ENCODE assay signal across 8 cellular contexts in the genomic region with DNA sequence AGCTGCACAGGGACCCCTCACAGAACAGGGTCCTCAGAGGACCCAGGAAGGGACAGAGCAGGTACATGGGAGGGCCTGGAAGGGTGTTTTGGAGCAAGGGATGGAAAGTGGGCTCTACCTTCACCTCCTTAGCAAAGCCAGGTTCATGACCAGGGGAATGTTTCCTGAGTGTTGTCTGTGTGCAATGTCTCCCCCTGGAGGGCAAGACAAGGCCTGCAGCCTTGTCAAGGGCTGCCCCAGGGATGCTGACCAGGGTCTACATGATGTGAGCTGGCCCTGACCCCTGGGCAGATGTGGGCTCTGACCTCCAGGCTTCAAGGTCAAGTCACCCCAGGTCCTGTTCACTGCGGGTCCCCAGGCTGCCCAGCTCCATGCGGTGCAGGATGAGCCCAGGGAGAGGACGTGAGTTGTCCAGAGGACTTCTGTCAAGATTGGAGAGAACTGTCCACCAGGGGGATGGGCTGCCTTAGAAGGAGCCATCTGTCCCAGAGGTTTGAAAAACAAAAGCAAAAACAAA. TPM values are rescaled to one million over a fixed set of nuclear protein-coding genes. Genes with fewer than 3 reads are reported as not detected.
DNase-seq lines count a peak whose midpoint lies in the region; ATAC-seq and TF ChIP-seq lines count a peak whose summit lies in the region.

No MANE protein-coding gene starts in this region.

- H3K4me1 ChIP-seq in SJCRH30: no peaks in the 10 kb centered on the region
- no peaks in the 10 kb centered on the region for H3K4me1 ChIP-seq in psoas muscle

- H3K27me3 ChIP-seq in SJCRH30: peaks cover 9% of the 10 kb centered on the region
- H3K27me3 ChIP-seq in psoas muscle (ENCODE audit: insufficient read depth in 3 of 3, low read length in 2 of 3): no peaks in the 10 kb centered on the region

- peaks cover 40% of the 10 kb centered on the region for H3K4me1 Mint-ChIP-seq in Calu3 (ENCODE audit: low read depth, unreplicated experiment)
- H3K4me1 Mint-ChIP-seq in activated naive CD4-positive, alpha-beta T cell treated with anti-CD3 and anti-CD28 coated beads, Interleukin-2, amount 50 U/mL, for 24 hours: peaks cover 45% of the 10 kb centered on the region

- 64 to 67% (median 65%) methylated on average over 3 of the region's 3 CpGs for WGBS in psoas muscle, 3 donors

- no peaks in the 10 kb centered on the region for H3K36me3 ChIP-seq in SJCRH30
- no peaks in the 10 kb centered on the region for H3K36me3 ChIP-seq in psoas muscle (ENCODE audit: insufficient read depth in 1 of 2, low read depth in 1 of 2)

- DNase-seq in Calu3: peak; percentile 87
- DNase-seq in SJCRH30: peak; percentile 27 to 65
- DNase-seq in Right ventricle myocardium superior: peak; percentile 67
- DNase-seq in psoas muscle: peak; percentile 38 to 62
- DNase-seq in ureter (ENCODE audit: low spot score): peak; percentile 64
- no peak for DNase-seq in OCI-M2 (lab: John Stamatoyannopoulos, UW; ENCODE audit: unreplicated experiment)

- ATAC-seq in HG02763 (IDR thresholded peaks at IDR 0.05; ENCODE audit: unreplicated experiment): peak; percentile 45
- peak; percentile 74 for ATAC-seq in Right ventricle myocardium superior (ENCODE audit: poor library complexity)
- peak; percentile 31 to 55 (median 40) for ATAC-seq in psoas muscle

- peak overlapping the region; percentile 46 for H3K27ac Mint-ChIP-seq in Calu3 (ENCODE audit: unreplicated experiment)
- no peak overlapping the region for H3K27ac Mint-ChIP-seq in activated naive CD4-positive, alpha-beta T cell treated with anti-CD3 and anti-CD28 coated beads, Interleukin-2, amount 50 U/mL, for 24 hours

- CTCF ChIA-PET in Calu3 (lab: Charles Lee): interaction anchor here (0.6 to 4.2 kb wide), 13 partner anchors 13 to 91 kb away, joined by 3 to 65 read pairs (median 4); no protein-coding TSS in a partner anchor

- no peaks in the 10 kb centered on the region for H3K9me3 Mint-ChIP-seq in Calu3 (ENCODE audit: low read depth, unreplicated experiment)
- no peaks in the 10 kb centered on the region for H3K9me3 Mint-ChIP-seq in activated naive CD4-positive, alpha-beta T cell treated with anti-CD3 and anti-CD28 coated beads, Interleukin-2, amount 50 U/mL, for 24 hours

- H3K9me3 ChIP-seq in SJCRH30 (replicated peaks): no peaks in the 10 kb centered on the region
- no peaks in the 10 kb centered on the region for H3K9me3 ChIP-seq in psoas muscle

- TF ChIP-seq CTCF in Calu3 (IDR thresholded peaks at IDR 0.05; ENCODE audit: unreplicated experiment) (peak; percentile 96), psoas muscle (IDR thresholded peaks at IDR 0.05) (peak; percentile 58)

- H3K4me3 ChIP-seq in SJCRH30 (no peak overlapping the region), psoas muscle (peak overlapping the region; percentile 48)

- intact Hi-C loops in Calu3 (cut with micrococcal nuclease; ENCODE audit: unreplicated experiment): loop anchor here (1.0 to 2.0 kb wide), 3 partner anchors 33 to 79 kb away; no protein-coding TSS in a partner anchor
- intact Hi-C loops in Right ventricle myocardium superior (cut with DNase I): loop anchor here (5.0 kb wide), 2 partner anchors 62 to 77 kb away; no protein-coding TSS in a partner anchor
- intact Hi-C loops in psoas muscle (cut with DNase I): loop anchor here (2.0 to 5.0 kb wide), 2 partner anchors 77 to 79 kb away; no protein-coding TSS in a partner anchor

- H3K4me3 Mint-ChIP-seq in Calu3 (ENCODE audit: low read depth, unreplicated experiment): peak overlapping the region; percentile 65
- H3K4me3 Mint-ChIP-seq in activated naive CD4-positive, alpha-beta T cell treated with anti-CD3 and anti-CD28 coated beads, Interleukin-2, amount 50 U/mL, for 24 hours: peak overlapping the region; percentile 79

- no peaks in the 10 kb centered on the region for H3K27me3 Mint-ChIP-seq in Calu3 (ENCODE audit: unreplicated experiment)
- H3K27me3 Mint-ChIP-seq in activated naive CD4-positive, alpha-beta T cell treated with anti-CD3 and anti-CD28 coated beads, Interleukin-2, amount 50 U/mL, for 24 hours: no peaks in the 10 kb centered on the region

- H3K27ac ChIP-seq in SJCRH30 (no peak overlapping the region), psoas muscle (peak overlapping the region; percentile 46)

- H3K36me3 Mint-ChIP-seq in Calu3 (ENCODE audit: insufficient read depth, unreplicated experiment): peaks cover 18% of the 10 kb centered on the region
- no peaks in the 10 kb centered on the region for H3K36me3 Mint-ChIP-seq in activated naive CD4-positive, alpha-beta T cell treated with anti-CD3 and anti-CD28 coated beads, Interleukin-2, amount 50 U/mL, for 24 hours

- BruUV-seq in Calu3 (replicated peaks; lab: Mats Ljungman, UMichigan): no TSS peak

RNA-seq across cellular contexts. Expression of a gene that starts 1.0 kb away (rescaled TPM):
- total RNA-seq in Calu3 (2022) (132 and 159 TPM in 2 replicates), Right ventricle myocardium superior (2.6 TPM), psoas muscle (1 to 10 TPM; 1.0 to 4.8 (median 1.8) TPM), ureter (21.6 TPM)
- total RNA-seq in SJCRH30 (2014; rRNA removed; shearing (Covaris generic)): not detected in 2 replicates
- polyA plus RNA-seq in psoas muscle: 1 to 10 TPM in 1 of 3 donors, under 1 TPM in 2; 0.62 to 1.4 (median 0.83) TPM
